7 cellular contexts compared by ENCODE assay signal in genomic region chr3:109731639-109732473, GRCh38.
A peak's percentile ranks its signal among the peaks of the same experiment; 100 is the strongest.
DNase-seq lines count a peak whose midpoint lies in the region; ATAC-seq and TF ChIP-seq lines count a peak whose summit lies in the region.

No MANE protein-coding gene starts in this region.

- no peak overlapping the region for H3K4me3 ChIP-seq in astrocyte of the cerebellum (ENCODE audit: low read depth, low read length)

- DNase-seq in GM10266 (ENCODE audit: extremely low spot score) (peak; percentile 20), KBM-7 (peak; percentile 51), SKM-1 treated with dmso at 0.1 percent for 144 hours (lab: John Stamatoyannopoulos, UW; ENCODE audit: unreplicated experiment) (peak; percentile 11), astrocyte of the cerebellum (ENCODE audit: low read depth) (peak; percentile 50), iPS-NIHi11 (ENCODE audit: low spot score) (peak; percentile 38)
- peak; percentile 41 to 49 for DNase-seq in stimulated activated CD4-positive, alpha-beta T cell treated with anti-CD3 and anti-CD28 coated beads, Interleukin-1b, Interleukin-23, amount 100 ng/mL, for 1 hour (ENCODE audit: low read depth in 2 of 2)

- TF ChIP-seq CTCF in GM10266 (IDR thresholded peaks at IDR 0.05; ENCODE audit: control insufficient read depth, insufficient read depth, low read depth, missing control alignments) = peak; percentile 81
- TF ChIP-seq CTCF in astrocyte of the cerebellum (IDR thresholded peaks at IDR 0.05; ENCODE audit: low read depth, low read length, missing control alignments) = peak; percentile 90

- in situ Hi-C loops in KBM-7 (cut with MboI; ENCODE audit: low pct_unique_long_range_greater_than_20kb, low sequenced_read_pairs) (no loop called here), astrocyte of the cerebellum (cut with HindIII; ENCODE audit: low sequenced_read_pairs) (no loop called here)

- ATAC-seq in GM21723 (IDR thresholded peaks at IDR 0.05; ENCODE audit: unreplicated experiment) = peak; percentile 95
